Comparison of ENCODE assay signal across 8 cellular contexts in the genomic region with DNA sequence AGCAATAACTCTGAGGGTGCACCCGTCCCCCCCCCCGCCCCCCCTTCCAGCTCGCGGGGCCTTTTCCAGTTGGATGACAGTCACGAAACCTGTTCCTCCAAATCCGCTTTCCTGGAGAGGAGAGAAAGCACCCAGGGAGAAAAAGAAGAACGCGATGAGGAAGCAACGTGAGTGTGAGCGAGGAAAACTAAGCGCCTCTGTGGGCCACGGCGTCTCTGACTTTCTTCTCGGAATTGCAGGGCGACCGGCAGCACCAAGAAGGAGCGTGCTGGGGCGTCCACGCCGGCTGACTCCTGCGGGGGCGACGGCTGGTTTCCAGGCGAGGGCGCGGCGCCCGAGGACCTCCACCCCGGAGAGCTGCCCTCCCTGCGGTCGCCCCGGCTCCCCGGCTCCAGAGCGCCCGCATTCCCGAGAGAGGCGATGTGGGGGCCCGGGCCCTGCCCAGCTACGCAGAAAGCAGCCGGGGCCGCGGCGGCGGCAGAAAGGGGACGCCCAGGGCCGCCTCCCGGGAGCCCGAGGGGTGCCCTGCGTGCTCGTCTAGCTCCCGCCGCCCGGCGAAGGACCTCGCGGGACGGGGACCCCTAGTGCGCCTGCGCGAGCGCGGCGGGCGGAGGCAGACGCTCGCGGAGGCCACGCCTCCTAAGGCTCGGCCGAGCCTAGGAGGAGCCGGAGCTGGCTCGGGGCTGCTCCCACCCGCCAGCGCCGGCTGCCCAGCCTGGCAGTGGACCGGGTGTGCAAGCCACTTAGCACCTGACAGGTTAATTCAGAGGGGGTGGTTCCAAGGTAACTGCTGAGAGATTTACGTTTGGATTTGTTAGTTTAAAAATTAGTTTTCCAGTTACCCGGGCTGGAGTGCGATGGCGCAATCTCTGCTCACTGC. TPM values are rescaled to one million over a fixed set of nuclear protein-coding genes. Genes with fewer than 3 reads are reported as not detected.
A peak's percentile ranks its signal among the peaks of the same experiment; 100 is the strongest.
DNase-seq lines count a peak whose midpoint lies in the region; ATAC-seq and TF ChIP-seq lines count a peak whose summit lies in the region.

No MANE protein-coding gene starts in this region.

- DNase-seq in NCI-H1930 (lab: John Stamatoyannopoulos, UW) (peak; percentile 75 to 88), T-helper 22 cell (ENCODE audit: low read depth) (peak; percentile 76), ascending aorta (ENCODE audit: low spot score in 2 of 2) (peak in 1 of 2 donors; percentile 88), hepatic stellate cell (ENCODE audit: low spot score) (peak; percentile 97), renal cortical epithelial cell (ENCODE audit: low read depth) (peak; percentile 69), aorta (peak; percentile 89 to 93)

- no peak for TF ChIP-seq CTCF in ascending aorta (IDR thresholded peaks at IDR 0.05)

- H3K9me3 ChIP-seq in ascending aorta (no peaks in the 10 kb centered on the region), aorta (ENCODE audit: control insufficient read depth, low read length) (no peaks in the 10 kb centered on the region)

- H3K27me3 ChIP-seq in ascending aorta (peaks cover 7% of the 10 kb centered on the region), aorta (ENCODE audit: control insufficient read depth in 1 of 2, insufficient read depth in 2 of 2, low read length in 1 of 2) (no peaks in the 10 kb centered on the region)

- WGBS in aorta, 2 donors: 2 to 3% methylated on average over 48 to 80 of the region's 80 CpGs

- ATAC-seq in GM18505 (IDR thresholded peaks at IDR 0.05; ENCODE audit: unreplicated experiment) (peak; percentile 90), HG02943 (IDR thresholded peaks at IDR 0.05; ENCODE audit: low read depth, unreplicated experiment) (peak; percentile 82), aorta (ENCODE audit: low FRiP score) (peak; percentile 94)

- H3K4me1 ChIP-seq in ascending aorta: peaks cover 3 to 5% of the 10 kb centered on the region in 2 donors
- no peaks in the 10 kb centered on the region for H3K4me1 ChIP-seq in aorta (ENCODE audit: control insufficient read depth in 1 of 2, insufficient read depth in 2 of 2, low read length in 2 of 2)

- intact Hi-C loops in ascending aorta (cut with DNase I) (loop anchor here (2.0 kb wide), 1 partner anchor 20 kb away; a partner anchor contains a TSS), aorta (cut with DNase I) (no loop called here)

- H3K27ac ChIP-seq in ascending aorta: peak overlapping the region; percentile 57 to 62
- peak overlapping the region in 1 of 2 donors; percentile 4 for H3K27ac ChIP-seq in aorta (ENCODE audit: low read depth in 1 of 2, low read length in 2 of 2)

- TF ChIP-seq POLR2A in GM18505 (IDR thresholded peaks at IDR 0.05; ENCODE audit: borderline replicate concordance, extremely low read depth, insufficient read depth, insufficient read length): peak; percentile 54

- H3K36me3 ChIP-seq in ascending aorta (no peaks in the 10 kb centered on the region), aorta (ENCODE audit: control insufficient read depth in 1 of 2, insufficient read depth in 2 of 2, low read length in 1 of 2) (no peaks in the 10 kb centered on the region)

- H3K4me3 ChIP-seq in ascending aorta (peak overlapping the region; percentile 62 to 86), aorta (ENCODE audit: low read length in 2 of 2) (peak overlapping the region; percentile 62 to 89)

RNA-seq across cellular contexts. Expression of a gene that starts 15.3 kb away (rescaled TPM):
- 8.2 TPM for total RNA-seq in ascending aorta
- total RNA-seq in renal cortical epithelial cell: not detected in 2 replicates
- 1 to 10 TPM; 1.5 to 2.9 TPM for total RNA-seq in aorta
- polyA plus RNA-seq in aorta: under 1 TPM in 1 of 2 donors, not detected in 1; 0.36 TPM

RNA-seq across cellular contexts. Expression of a gene that starts 20.9 kb away (rescaled TPM):
- 23.8 TPM for total RNA-seq in ascending aorta
- 22.0 and 35.3 TPM in 2 replicates for total RNA-seq in renal cortical epithelial cell
- total RNA-seq in aorta: 10 to 100 TPM in 1 of 2 donors, 1 to 10 TPM in 1; 9.0 to 10.4 TPM
- 1 to 10 TPM; 6.9 to 8.2 TPM for polyA plus RNA-seq in aorta

RNA-seq across cellular contexts. Expression of a gene that starts 43.8 kb away (rescaled TPM):
- 260 TPM for total RNA-seq in ascending aorta
- 725 and 842 TPM in 2 replicates for total RNA-seq in renal cortical epithelial cell
- total RNA-seq in aorta: 100 to 1,000 TPM; 330 to 374 TPM
- polyA plus RNA-seq in aorta: 100 to 1,000 TPM; 593 to 598 TPM
